25 cellular contexts compared by ENCODE assay signal in genomic region chr13:70405266-70405665, GRCh38.
DNase-seq lines count a peak whose midpoint lies in the region; ATAC-seq, FAIRE-seq and TF ChIP-seq lines count a peak whose summit lies in the region.
"Had no signal": no experiment of that assay in that cellular context is flagged by ENCODE, and none has a peak within 500 bp of the region (broad histone marks: within the 10 kb centered on the region; RNA-seq: fewer than 3 reads in every experiment).

No MANE protein-coding gene starts in this region.

- H3K36me3 ChIP-seq in right lobe of liver (no peaks in the 10 kb centered on the region), HepG2 (replicated peaks in 1 of 2; ENCODE audit: control insufficient read depth in 1 of 2, insufficient read depth in 2 of 2, low read length in 2 of 2) (no peaks in the 10 kb centered on the region), prostate gland (no peaks in the 10 kb centered on the region), PC-9 (ENCODE audit: low read depth) (no peaks in the 10 kb centered on the region)
- H3K36me3 ChIP-seq: BLaER1 treated with 17β-estradiol and CSF1 and Interleukin-3, amounts not matched to agents 10 nM and 100 nM had no signal

- H2AFZ ChIP-seq in HepG2 (ENCODE audit: low read length) (no peak overlapping the region), PC-9 (no peak overlapping the region)

- H3F3A ChIP-seq in PC-9 (ENCODE audit: insufficient read depth, low read depth), result no peaks in the 10 kb centered on the region

- no peak for TF ChIP-seq CTCF in right lobe of liver (IDR thresholded peaks at IDR 0.05)
- TF ChIP-seq CTCF in HepG2 (CRISPR knock-in tag; IDR thresholded peaks at IDR 0.05), result no peak
- no peak for TF ChIP-seq CTCF in prostate gland (IDR thresholded peaks at IDR 0.05)
- no peak for TF ChIP-seq CTCF in PC-9 (conservative IDR thresholded peaks at IDR 0.05)

- H3K9me2 ChIP-seq in PC-9 (ENCODE audit: insufficient read depth), result no peaks in the 10 kb centered on the region

- H3K27me3 ChIP-seq in right lobe of liver, result no peaks in the 10 kb centered on the region
- H3K27me3 ChIP-seq in HepG2 (ENCODE audit: control insufficient read depth in 1 of 2, insufficient read depth in 2 of 2, low read length in 2 of 2), result no peaks in the 10 kb centered on the region
- no peaks in the 10 kb centered on the region for H3K27me3 ChIP-seq in prostate gland (replicated peaks; ENCODE audit: insufficient read depth)
- H3K27me3 ChIP-seq in PC-9 (ENCODE audit: insufficient read depth, low read depth), result no peaks in the 10 kb centered on the region
- H3K27me3 ChIP-seq: BLaER1 treated with 17β-estradiol and CSF1 and Interleukin-3, amounts not matched to agents 10 nM and 100 nM had no signal

- CTCF ChIA-PET in HepG2 (lab: Yijun Ruan, JAX; ENCODE audit: low intra/inter-chr PET ratio, low total read pairs) (no interaction called here), PC-9 (lab: Charles Lee) (no interaction called here)

- H3K27ac ChIP-seq in right lobe of liver (no peak overlapping the region), HepG2 (ENCODE audit: extremely low read length, insufficient read depth, low read length) (no peak overlapping the region), prostate gland (no peak overlapping the region), PC-9 (no peak overlapping the region)
- H3K27ac ChIP-seq: 22Rv1; A549; BLaER1 treated with 17β-estradiol and CSF1 and Interleukin-3, amounts not matched to agents 10 nM and 100 nM; C4-2B had no signal

- TF ChIP-seq RAD21 in HepG2 (CRISPR knock-in tag; IDR thresholded peaks at IDR 0.05), result no peak

- ATAC-seq in right lobe of liver (peak; percentile 74 to 98 (median 92)), HepG2 (no peak), left lobe of liver (peak; percentile 92), HG03025 (IDR thresholded peaks at IDR 0.05; ENCODE audit: low FRiP score, unreplicated experiment) (no peak)
- ATAC-seq: A549; CD8-positive, alpha-beta T cell; GM12878 had no signal

- no peak overlapping the region for H3K4me2 ChIP-seq in HepG2 (ENCODE audit: low read depth, low read length)
- H3K4me2 ChIP-seq in PC-9, result no peak overlapping the region
- H3K4me2 ChIP-seq: A549; BLaER1 treated with 17β-estradiol and CSF1 and Interleukin-3, amounts not matched to agents 10 nM and 100 nM had no signal

- no peak for FAIRE-seq in HepG2 (lab: Jason Lieb, UNC)
- FAIRE-seq: A549, D721Med, GM12878, GM12892, GM18507, GM19239 had no signal

- H4K20me1 ChIP-seq in HepG2 (ENCODE audit: insufficient read depth, low read length), result no peaks in the 10 kb centered on the region
- no peaks in the 10 kb centered on the region for H4K20me1 ChIP-seq in PC-9 (ENCODE audit: insufficient read depth)
- H4K20me1 ChIP-seq: BLaER1 treated with 17β-estradiol and CSF1 and Interleukin-3, amounts not matched to agents 10 nM and 100 nM had no signal

- POLR2A ChIA-PET in HepG2 (lab: Yijun Ruan, JAX) (no interaction called here), PC-9 (lab: Charles Lee; ENCODE audit: unreplicated experiment) (no interaction called here)

- H3K79me2 ChIP-seq in HepG2 (ENCODE audit: insufficient read depth, low read length) (no peaks in the 10 kb centered on the region), PC-9 (ENCODE audit: low read depth) (no peaks in the 10 kb centered on the region)

- TF ChIP-seq EP300 in HepG2 (IDR thresholded peaks at IDR 0.05; ENCODE audit: low read depth in 2 of 2, low read length in 2 of 2) (no peak), HepG2 (CRISPR knock-in tag; IDR thresholded peaks at IDR 0.05; ENCODE audit: borderline replicate concordance) (no peak)

- H3K4me3 ChIP-seq in right lobe of liver, result no peak overlapping the region
- H3K4me3 ChIP-seq in HepG2 (replicated peaks in 1 of 3; ENCODE audit: insufficient read depth in 1 of 3, low read depth in 2 of 3, low read length in 3 of 3), result no peak overlapping the region
- H3K4me3 ChIP-seq in prostate gland, result no peak overlapping the region
- no peak overlapping the region for H3K4me3 ChIP-seq in PC-9
- H3K4me3 ChIP-seq: A549; BLaER1 treated with 17β-estradiol and CSF1 and Interleukin-3, amounts not matched to agents 10 nM and 100 nM; GM12878 had no signal

- in situ Hi-C loops in HepG2 (cut with HindIII; ENCODE audit: extremely low pct_ligation_motif_present, low pct_unique_long_range_greater_than_20kb), result no loop called here

- DNase-seq in right lobe of liver (no peak), HepG2 (ENCODE audit: low spot score) (no peak), left lobe of liver (ENCODE audit: low spot score) (no peak), prostate gland (ENCODE audit: low spot score) (peak; percentile 16), PC-9 (no peak)
- DNase-seq: AML-193; Caco-2; Calu3; CD4-positive, alpha-beta T cell; CD8-positive, alpha-beta T cell; DMS53; DMS79; DND-41; EL; GDM1 had no signal

- no peak overlapping the region for H3K9ac ChIP-seq in HepG2 (ENCODE audit: insufficient read depth, low read depth, low read length)
- H3K9ac ChIP-seq: BLaER1 treated with 17β-estradiol and CSF1 and Interleukin-3, amounts not matched to agents 10 nM and 100 nM had no signal

- BruUV-seq in HepG2 (replicated peaks; lab: Mats Ljungman, UMichigan) (no TSS peak), PC-9 (replicated peaks; lab: Mats Ljungman, UMichigan) (no TSS peak)

- H3K4me1 ChIP-seq in right lobe of liver (peaks cover 0 to 3% (median 0%) of the 10 kb centered on the region in 4 donors), HepG2 (ENCODE audit: insufficient read depth, low read length) (no peaks in the 10 kb centered on the region), prostate gland (replicated peaks) (no peaks in the 10 kb centered on the region), PC-9 (replicated peaks; ENCODE audit: insufficient read depth) (no peaks in the 10 kb centered on the region)
- H3K4me1 ChIP-seq: A549; BLaER1 treated with 17β-estradiol and CSF1 and Interleukin-3, amounts not matched to agents 10 nM and 100 nM had no signal

- intact Hi-C loops in right lobe of liver (cut with DNase I) (no loop called here), HepG2 (cut with micrococcal nuclease; ENCODE audit: unreplicated experiment) (no loop called here), prostate gland (cut with DNase I) (no loop called here), PC-9 (cut with micrococcal nuclease; ENCODE audit: unreplicated experiment) (no loop called here)

- WGBS in right lobe of liver (ENCODE audit: insufficient coverage, low coverage, low lambda C conversion rate, missing lambda C conversion rate), result 23% methylated on average over 4 of the region's 4 CpGs
- 8% methylated on average over 4 of the region's 4 CpGs for whole genome bisulfite sequencing in HepG2 (ENCODE audit: low lambda C conversion rate)
- WGBS in prostate gland, result 64% methylated on average over 4 of the region's 4 CpGs

- TF ChIP-seq POLR2A in right lobe of liver (IDR thresholded peaks at IDR 0.05) (no peak), HepG2 (IDR thresholded peaks at IDR 0.05; ENCODE audit: insufficient read depth in 1 of 2, low read depth in 2 of 2, low read length in 2 of 2) (no peak), prostate gland (IDR thresholded peaks at IDR 0.05) (no peak)

- H3K9me3 ChIP-seq in right lobe of liver (no peaks in the 10 kb centered on the region), HepG2 (ENCODE audit: low read length) (no peaks in the 10 kb centered on the region), prostate gland (no peaks in the 10 kb centered on the region), PC-9 (ENCODE audit: insufficient read depth, low read depth) (no peaks in the 10 kb centered on the region)
- H3K9me3 ChIP-seq: A549; BLaER1 treated with 17β-estradiol and CSF1 and Interleukin-3, amounts not matched to agents 10 nM and 100 nM; Caco-2 had no signal

TF ChIP-seq in HepG2, 621 proteins besides CTCF, POLR2A, EP300 and RAD21:
- TF ChIP-seq STAT5B (CRISPR knock-in tag; IDR thresholded peaks at IDR 0.05), result no peak
- TF ChIP-seq RFXANK (CRISPR knock-in tag; IDR thresholded peaks at IDR 0.05), result no peak
- TF ChIP-seq MLX (CRISPR knock-in tag; IDR thresholded peaks at IDR 0.05), result no peak
- TF ChIP-seq HNF4A (CRISPR knock-in tag; IDR thresholded peaks at IDR 0.05), result no peak
- TF ChIP-seq GZF1 (CRISPR knock-in tag; IDR thresholded peaks at IDR 0.05), result no peak
- no peak for TF ChIP-seq ZNF143 (CRISPR knock-in tag; IDR thresholded peaks at IDR 0.05)
- no peak for TF ChIP-seq SMARCE1 (IDR thresholded peaks at IDR 0.05; ENCODE audit: borderline replicate concordance)
- no peak for TF ChIP-seq LCORL (IDR thresholded peaks at IDR 0.05)
- no peak for TF ChIP-seq LCORL (CRISPR knock-in tag; IDR thresholded peaks at IDR 0.05)
- TF ChIP-seq ZNF10 (CRISPR knock-in tag; IDR thresholded peaks at IDR 0.05; ENCODE audit: borderline replicate concordance, low read depth), result no peak
- TF ChIP-seq, protein P1, sequence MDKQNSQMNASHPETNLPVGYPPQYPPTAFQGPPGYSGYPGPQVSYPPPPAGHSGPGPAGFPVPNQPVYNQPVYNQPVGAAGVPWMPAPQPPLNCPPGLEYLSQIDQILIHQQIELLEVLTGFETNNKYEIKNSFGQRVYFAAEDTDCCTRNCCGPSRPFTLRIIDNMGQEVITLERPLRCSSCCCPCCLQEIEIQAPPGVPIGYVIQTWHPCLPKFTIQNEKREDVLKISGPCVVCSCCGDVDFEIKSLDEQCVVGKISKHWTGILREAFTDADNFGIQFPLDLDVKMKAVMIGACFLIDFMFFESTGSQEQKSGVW (CRISPR knock-in tag; IDR thresholded peaks at IDR 0.05; ENCODE audit: borderline replicate concordance), result no peak
- no peak for TF ChIP-seq ZNF614 (CRISPR knock-in tag; IDR thresholded peaks at IDR 0.05; ENCODE audit: borderline replicate concordance)
- no peak for TF ChIP-seq ZNF562 (CRISPR knock-in tag; IDR thresholded peaks at IDR 0.05; ENCODE audit: borderline replicate concordance)
- no peak for TF ChIP-seq CC2D1A (CRISPR knock-in tag; IDR thresholded peaks at IDR 0.05)

Comparison
In these comparisons a context has a peak if more than half of its experiments do, and no peak if none do; other contexts are left out.
1. ATAC-seq: peak in right lobe of liver (4 of 4) and left lobe of liver (single experiment); none in HepG2 (single experiment) and HG03025 (single experiment).